2 cellular contexts compared by ENCODE assay signal in genomic region chr16:21390634-21391033, GRCh38.
A peak's percentile ranks its signal among the peaks of the same experiment; 100 is the strongest.
DNase-seq lines count a peak whose midpoint lies in the region; ATAC-seq, FAIRE-seq and TF ChIP-seq lines count a peak whose summit lies in the region.
"Not testable (repeated sequence)": the region's sequence is repeated elsewhere in the genome, so short reads cannot be mapped to it uniquely, and the experiment has no call there.

No MANE protein-coding gene starts in this region.

- not testable (repeated sequence) for TF ChIP-seq EP300 in HepG2 (IDR thresholded peaks at IDR 0.05; ENCODE audit: low read depth in 2 of 2, low read length in 2 of 2); HepG2 (CRISPR knock-in tag; IDR thresholded peaks at IDR 0.05; ENCODE audit: borderline replicate concordance)

- H3K27ac ChIP-seq in HepG2 (ENCODE audit: extremely low read length, insufficient read depth, low read length), result not testable (repeated sequence)

- not testable (repeated sequence) for H3K4me2 ChIP-seq in HepG2 (ENCODE audit: low read depth, low read length)

- ATAC-seq in esophagus mucosa (peak; percentile 52), HepG2 (peak; percentile 75)

- H3K4me1 ChIP-seq in HepG2 (ENCODE audit: insufficient read depth, low read length), result not testable (repeated sequence)

- not testable (repeated sequence) for H3K36me3 ChIP-seq in HepG2 (replicated peaks in 1 of 2; ENCODE audit: control insufficient read depth in 1 of 2, insufficient read depth in 2 of 2, low read length in 2 of 2)

- H3K9me3 ChIP-seq in HepG2 (ENCODE audit: low read length), result not testable (repeated sequence)

- not testable (repeated sequence) for TF ChIP-seq RAD21 in HepG2 (CRISPR knock-in tag; IDR thresholded peaks at IDR 0.05)

- not testable (repeated sequence) for H4K20me1 ChIP-seq in HepG2 (ENCODE audit: insufficient read depth, low read length)

- H3K79me2 ChIP-seq in HepG2 (ENCODE audit: insufficient read depth, low read length), result not testable (repeated sequence)

- POLR2A ChIA-PET in HepG2 (lab: Yijun Ruan, JAX), result not testable (repeated sequence)

- not testable (repeated sequence) for H3K27me3 ChIP-seq in HepG2 (ENCODE audit: control insufficient read depth in 1 of 2, insufficient read depth in 2 of 2, low read length in 2 of 2)

- H3K4me3 ChIP-seq in HepG2 (replicated peaks in 1 of 3; ENCODE audit: insufficient read depth in 1 of 3, low read depth in 2 of 3, low read length in 3 of 3), result not testable (repeated sequence)

- H2AFZ ChIP-seq in HepG2 (ENCODE audit: low read length), result not testable (repeated sequence)

- FAIRE-seq in HepG2 (lab: Jason Lieb, UNC), result not testable (repeated sequence)

- not testable (repeated sequence) for BruUV-seq in HepG2 (replicated peaks; lab: Mats Ljungman, UMichigan)

- H3K9ac ChIP-seq in HepG2 (ENCODE audit: insufficient read depth, low read depth, low read length), result not testable (repeated sequence)

- CTCF ChIA-PET in HepG2 (lab: Yijun Ruan, JAX; ENCODE audit: low intra/inter-chr PET ratio, low total read pairs), result not testable (repeated sequence)

- TF ChIP-seq POLR2A in HepG2 (IDR thresholded peaks at IDR 0.05; ENCODE audit: insufficient read depth in 1 of 2, low read depth in 2 of 2, low read length in 2 of 2), result not testable (repeated sequence)

- WGBS in HepG2 (ENCODE audit: low lambda C conversion rate), result no CpG with 5 or more reads among the region's 3 CpGs

- not testable (repeated sequence) for TF ChIP-seq CTCF in HepG2 (CRISPR knock-in tag; IDR thresholded peaks at IDR 0.05)

- not testable (repeated sequence) for DNase-seq in HepG2 (ENCODE audit: low spot score)

- intact Hi-C loops in HepG2 (cut with micrococcal nuclease; ENCODE audit: unreplicated experiment), result not testable (repeated sequence)

- in situ Hi-C loops in HepG2 (cut with HindIII; ENCODE audit: extremely low pct_ligation_motif_present, low pct_unique_long_range_greater_than_20kb), result not testable (repeated sequence)
